8 cellular contexts compared by ENCODE assay signal in the genomic region with DNA sequence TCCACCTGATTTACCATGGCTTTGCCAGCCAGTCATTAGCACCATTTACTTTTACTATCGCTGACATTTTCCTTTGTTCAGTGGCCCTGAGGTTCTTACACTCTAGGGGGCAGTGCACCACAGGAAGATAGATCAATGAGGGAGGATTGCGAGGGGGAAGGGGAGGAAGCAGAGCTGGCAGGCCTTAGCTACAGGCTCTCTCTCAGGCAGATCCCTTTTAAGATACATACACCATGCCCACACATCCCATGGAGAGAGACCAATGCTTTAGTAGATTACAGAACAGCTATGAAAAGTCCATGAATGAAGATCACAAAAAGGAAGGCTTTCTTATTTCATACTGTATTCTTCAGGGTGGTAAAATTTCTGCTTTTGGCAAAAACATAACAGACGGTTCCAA. TPM values are rescaled to one million over a fixed set of nuclear protein-coding genes. Genes with fewer than 3 reads are reported as not detected.
DNase-seq lines count a peak whose midpoint lies in the region; ATAC-seq and TF ChIP-seq lines count a peak whose summit lies in the region.

No MANE protein-coding gene starts in this region.

- H3K4me1 ChIP-seq in KMS-11 (ENCODE audit: low read depth, poor library complexity, severe bottlenecking) (no peaks in the 10 kb centered on the region), Panc1 (ENCODE audit: control insufficient read depth, insufficient read depth, low read length) (no peaks in the 10 kb centered on the region)

- DNase-seq in Daoy (ENCODE audit: low read depth) (peak; percentile 83), Panc1 (ENCODE audit: low read depth, low spot score) (peak; percentile 59), fibroblast of villous mesenchyme (ENCODE audit: low read depth) (peak; percentile 69), osteocyte (ENCODE audit: extremely low spot score, unreplicated experiment) (no peak), mesenteric fat pad (ENCODE audit: low spot score) (no peak)
- peak; percentile 31 for DNase-seq in activated effector memory CD4-positive, alpha-beta T cell treated with Interleukin-2 at 50 U/mL for 16 hours

- in situ Hi-C loops in Panc1 (cut with HindIII; ENCODE audit: low pct_unique_long_range_greater_than_20kb, low sequenced_read_pairs): no loop called here

- intact Hi-C loops in Panc1 (cut with micrococcal nuclease; ENCODE audit: unreplicated experiment): loop anchor here (5.0 kb wide), 3 partner anchors 83 to 133 kb away; a partner anchor contains a TSS

- H3K9ac ChIP-seq in KMS-11: no peak overlapping the region

- H3K27me3 Mint-ChIP-seq in osteocyte (ENCODE audit: unreplicated experiment): no peaks in the 10 kb centered on the region

- H2AFZ ChIP-seq in KMS-11 (ENCODE audit: low read depth): no peak overlapping the region

- no TSS peak for BruUV-seq in Panc1 (replicated peaks; lab: Mats Ljungman, UMichigan)

- ATAC-seq in GM21786 (IDR thresholded peaks at IDR 0.05; ENCODE audit: unreplicated experiment): peak; percentile 85
- ATAC-seq in Panc1: peak; percentile 84

- peaks cover 13% of the 10 kb centered on the region for H3K4me1 Mint-ChIP-seq in osteocyte (ENCODE audit: unreplicated experiment)

- H3K9me3 ChIP-seq in Panc1 (ENCODE audit: control insufficient read depth, insufficient read depth, low read depth, low read length): no peaks in the 10 kb centered on the region

- no peak overlapping the region for H3K4me3 Mint-ChIP-seq in osteocyte (ENCODE audit: unreplicated experiment)

- peaks cover 6% of the 10 kb centered on the region; the same call in 1 of the 2 replicates for H3K36me3 ChIP-seq in KMS-11 (ENCODE audit: insufficient read depth)
- no peaks in the 10 kb centered on the region; the same call in 1 of the 2 replicates for H3K36me3 ChIP-seq in Panc1 (ENCODE audit: control insufficient read depth, insufficient read depth, low read length)

- H3K27ac Mint-ChIP-seq in osteocyte (ENCODE audit: unreplicated experiment): peak overlapping the region; percentile 72

- no peak overlapping the region for H3K4me2 ChIP-seq in KMS-11

- no peaks in the 10 kb centered on the region for H3K9me3 Mint-ChIP-seq in osteocyte (ENCODE audit: unreplicated experiment)

- peaks cover 10% of the 10 kb centered on the region for H3K36me3 Mint-ChIP-seq in osteocyte (ENCODE audit: unreplicated experiment)

- H3K27ac ChIP-seq in KMS-11: no peak overlapping the region
- no peak overlapping the region for H3K27ac ChIP-seq in Panc1 (ENCODE audit: low read length)

- H3K27me3 ChIP-seq in KMS-11 (ENCODE audit: insufficient read depth, low read depth) (no peaks in the 10 kb centered on the region), Panc1 (ENCODE audit: control insufficient read depth, insufficient read depth, low read length) (no peaks in the 10 kb centered on the region)

- CTCF ChIA-PET in Panc1 (lab: Charles Lee): interaction anchor here (0.6 kb wide), 2 partner anchors 358 to 992 kb away, joined by 4 read pairs; no protein-coding TSS in a partner anchor

- no peak overlapping the region for H3K4me3 ChIP-seq in KMS-11 (IDR thresholded peaks at IDR 0.05; ENCODE audit: insufficient read depth, low read depth, low read length)
- no peak overlapping the region for H3K4me3 ChIP-seq in Panc1 (ENCODE audit: low read depth in 2 of 2, low read length in 2 of 2)
- H3K4me3 ChIP-seq in fibroblast of villous mesenchyme (ENCODE audit: low read depth, low read length): no peak overlapping the region

- H3K79me2 ChIP-seq in KMS-11 (ENCODE audit: insufficient read depth, low read depth): no peaks in the 10 kb centered on the region

- H4K20me1 ChIP-seq in KMS-11 (ENCODE audit: insufficient read depth): no peaks in the 10 kb centered on the region

- POLR2A ChIA-PET in Panc1 (lab: Charles Lee): no interaction called here

- TF ChIP-seq CTCF in KMS-11 (conservative IDR thresholded peaks at IDR 0.05; ENCODE audit: low read depth, low read length) (peak; percentile 83), Panc1 (IDR thresholded peaks at IDR 0.05) (peak; percentile 78), fibroblast of villous mesenchyme (IDR thresholded peaks at IDR 0.05; ENCODE audit: insufficient read depth, low read depth, low read length) (peak; percentile 80), osteocyte (IDR thresholded peaks at IDR 0.05) (peak; percentile 68)

RNA-seq across cellular contexts. Expression of a gene that starts 47.4 kb away (rescaled TPM):
- 17.1 and 17.9 TPM in 2 replicates for total RNA-seq in Daoy (2014; rRNA removed; shearing (Covaris generic))
- total RNA-seq in Panc1 (2021; ENCODE audit: unreplicated experiment) (10.4 TPM), fibroblast of villous mesenchyme (4.8 and 5.6 TPM in 2 replicates), osteocyte (10.6 and 12.3 TPM in 2 replicates), mesenteric fat pad (18.2 TPM)
- 7.5 TPM for polyA plus RNA-seq in Panc1 (2012; ENCODE audit: insufficient read length)

RNA-seq across cellular contexts. Expression of a gene that starts 53.6 kb away (rescaled TPM):
- total RNA-seq in Daoy (2014; rRNA removed; shearing (Covaris generic)): not detected in 2 replicates
- not detected for total RNA-seq in Panc1 (2021; ENCODE audit: unreplicated experiment)
- polyA plus RNA-seq in Panc1 (2012; ENCODE audit: insufficient read length): not detected
- 0.32 TPM in 1 of 2 replicates, not detected in the other for total RNA-seq in fibroblast of villous mesenchyme
- total RNA-seq in osteocyte: not detected in 2 replicates
- not detected for total RNA-seq in mesenteric fat pad

Comparison
In these comparisons a context has a peak if more than half of its experiments do, and no peak if none do; other contexts are left out.
1. DNase-seq: peak in Daoy (single experiment), Panc1 (single experiment), activated effector memory CD4-positive, alpha-beta T cell treated with Interleukin-2 at 50 U/mL for 16 hours (single experiment) and fibroblast of villous mesenchyme (single experiment); none in osteocyte (single experiment) and mesenteric fat pad (single experiment).
2. Peak in every context shown above with its lines, with median percentiles within 50 percentile points of each other: CTCF ChIP-seq.